ENCODE assay signal across 1 cellular context in the genomic region with DNA sequence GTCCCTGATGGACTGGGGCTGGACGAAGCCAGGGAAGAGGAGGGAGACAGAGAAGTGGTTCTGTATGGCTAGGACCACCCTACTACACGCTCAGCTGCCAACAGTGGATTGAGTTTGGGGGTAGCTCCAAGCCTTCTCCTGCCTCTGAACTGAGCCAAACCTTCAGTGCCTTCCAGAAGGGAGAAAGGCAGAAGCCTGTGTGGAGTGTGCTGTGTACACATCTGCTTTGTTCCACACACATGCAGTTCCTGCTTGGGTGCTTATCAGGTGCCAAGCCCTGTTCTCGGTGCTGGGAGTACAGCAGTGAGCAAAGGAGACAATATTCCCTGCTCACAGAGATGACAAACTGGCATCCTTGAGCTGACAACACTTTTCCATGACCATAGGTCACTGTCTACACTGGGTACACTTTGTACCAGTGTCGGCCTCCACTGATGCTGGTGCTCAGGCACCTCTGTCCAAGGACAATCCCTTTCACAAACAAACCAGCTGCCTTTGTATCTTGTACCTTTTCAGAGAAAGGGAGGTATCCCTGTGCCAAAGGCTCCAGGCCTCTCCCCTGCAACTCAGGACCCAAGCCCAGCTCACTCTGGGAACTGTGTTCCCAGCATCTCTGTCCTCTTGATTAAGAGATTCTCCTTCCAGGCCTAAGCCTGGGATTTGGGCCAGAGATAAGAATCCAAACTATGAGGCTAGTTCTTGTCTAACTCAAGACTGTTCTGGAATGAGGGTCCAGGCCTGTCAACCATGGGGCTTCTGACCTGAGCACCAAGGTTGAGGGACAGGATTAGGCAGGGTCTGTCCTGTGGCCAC.
TF ChIP-seq lines count a peak whose summit lies in the region.

No MANE protein-coding gene starts in this region.

TF ChIP-seq in HepG2, 621 proteins besides CTCF, POLR2A, EP300 and RAD21 (continued from another document and continues in another):
- TF ChIP-seq ZNF574 (CRISPR knock-in tag; IDR thresholded peaks at IDR 0.05), result peak; percentile 85
- TF ChIP-seq GABPA (IDR thresholded peaks at IDR 0.05; ENCODE audit: low read depth, low read length), result no peak
- TF ChIP-seq GABPA (CRISPR knock-in tag; IDR thresholded peaks at IDR 0.05; ENCODE audit: low read depth), result peak; percentile 45; the same call in 1 of the 2 replicates
- no peak for TF ChIP-seq MAZ (IDR thresholded peaks at IDR 0.05; ENCODE audit: borderline replicate concordance, low read depth, low read length)
- TF ChIP-seq MAZ (CRISPR knock-in tag; IDR thresholded peaks at IDR 0.05; ENCODE audit: low read depth), result peak; percentile 75
- TF ChIP-seq PCBP2 (optimal IDR thresholded peaks at IDR 0.05; ENCODE audit: low read depth, low read length, poor library complexity, severe bottlenecking), result no peak
- TF ChIP-seq ASH2L (IDR thresholded peaks at IDR 0.05; ENCODE audit: insufficient read length, low read depth, low read length), result peak; percentile 80
- TF ChIP-seq RAD51 (IDR thresholded peaks at IDR 0.05; ENCODE audit: borderline replicate concordance), result no peak
- TF ChIP-seq LBX2 (CRISPR knock-in tag; IDR thresholded peaks at IDR 0.05; ENCODE audit: borderline replicate concordance), result no peak; the same call in 1 of the 2 replicates
- TF ChIP-seq ATRX (CRISPR knock-in tag; IDR thresholded peaks at IDR 0.05; ENCODE audit: borderline replicate concordance), result 0 out of 2 replicates have a peak, but pooled peaks have one; percentile 20
- TF ChIP-seq KAT7 (CRISPR knock-in tag; IDR thresholded peaks at IDR 0.05; ENCODE audit: borderline replicate concordance), result peak; percentile 93
- 0 out of 2 replicates have a peak, but pooled peaks have one; percentile 32 for TF ChIP-seq ZZZ3 (CRISPR knock-in tag; IDR thresholded peaks at IDR 0.05; ENCODE audit: borderline replicate concordance)
- TF ChIP-seq, protein P1, sequence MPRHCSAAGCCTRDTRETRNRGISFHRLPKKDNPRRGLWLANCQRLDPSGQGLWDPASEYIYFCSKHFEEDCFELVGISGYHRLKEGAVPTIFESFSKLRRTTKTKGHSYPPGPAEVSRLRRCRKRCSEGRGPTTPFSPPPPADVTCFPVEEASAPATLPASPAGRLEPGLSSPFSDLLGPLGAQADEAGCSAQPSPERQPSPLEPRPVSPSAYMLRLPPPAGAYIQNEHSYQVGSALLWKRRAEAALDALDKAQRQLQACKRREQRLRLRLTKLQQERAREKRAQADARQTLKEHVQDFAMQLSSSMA (CRISPR knock-in tag; IDR thresholded peaks at IDR 0.05), result peak; percentile 48
- peak; percentile 92 for TF ChIP-seq ZNF224 (CRISPR knock-in tag; IDR thresholded peaks at IDR 0.05)
- TF ChIP-seq ZNF746 (CRISPR knock-in tag; IDR thresholded peaks at IDR 0.05), result peak; percentile 89
- TF ChIP-seq ZNF10 (CRISPR knock-in tag; IDR thresholded peaks at IDR 0.05; ENCODE audit: borderline replicate concordance, low read depth), result no peak
- 0 out of 2 replicates have a peak, but pooled peaks have one; percentile 54 for TF ChIP-seq ZNF329 (CRISPR knock-in tag; IDR thresholded peaks at IDR 0.05; ENCODE audit: low read depth)
- no peak for TF ChIP-seq THAP9 (CRISPR knock-in tag; IDR thresholded peaks at IDR 0.05; ENCODE audit: borderline replicate concordance)
- TF ChIP-seq ELF4 (CRISPR knock-in tag; IDR thresholded peaks at IDR 0.05; ENCODE audit: borderline replicate concordance), result peak; percentile 53; the same call in 1 of the 2 replicates
- TF ChIP-seq MED1 (CRISPR knock-in tag; IDR thresholded peaks at IDR 0.05), result peak; percentile 99
- peak; percentile 96 for TF ChIP-seq HOXA3 (CRISPR knock-in tag; IDR thresholded peaks at IDR 0.05)
- peak; percentile 95 for TF ChIP-seq TEAD3 (CRISPR knock-in tag; optimal IDR thresholded peaks at IDR 0.05; ENCODE audit: borderline replicate concordance)
- TF ChIP-seq PRPF4 (IDR thresholded peaks at IDR 0.05; ENCODE audit: low read depth, low read length, poor library complexity, severe bottlenecking), result no peak
- peak; percentile 98 for TF ChIP-seq SOX5 (CRISPR knock-in tag; IDR thresholded peaks at IDR 0.05; ENCODE audit: borderline replicate concordance)
- peak; percentile 88 for TF ChIP-seq ZNF770 (CRISPR knock-in tag; IDR thresholded peaks at IDR 0.05)
- peak; percentile 99 for TF ChIP-seq RXRB (CRISPR knock-in tag; IDR thresholded peaks at IDR 0.05; ENCODE audit: borderline replicate concordance)
- TF ChIP-seq, protein P2, sequence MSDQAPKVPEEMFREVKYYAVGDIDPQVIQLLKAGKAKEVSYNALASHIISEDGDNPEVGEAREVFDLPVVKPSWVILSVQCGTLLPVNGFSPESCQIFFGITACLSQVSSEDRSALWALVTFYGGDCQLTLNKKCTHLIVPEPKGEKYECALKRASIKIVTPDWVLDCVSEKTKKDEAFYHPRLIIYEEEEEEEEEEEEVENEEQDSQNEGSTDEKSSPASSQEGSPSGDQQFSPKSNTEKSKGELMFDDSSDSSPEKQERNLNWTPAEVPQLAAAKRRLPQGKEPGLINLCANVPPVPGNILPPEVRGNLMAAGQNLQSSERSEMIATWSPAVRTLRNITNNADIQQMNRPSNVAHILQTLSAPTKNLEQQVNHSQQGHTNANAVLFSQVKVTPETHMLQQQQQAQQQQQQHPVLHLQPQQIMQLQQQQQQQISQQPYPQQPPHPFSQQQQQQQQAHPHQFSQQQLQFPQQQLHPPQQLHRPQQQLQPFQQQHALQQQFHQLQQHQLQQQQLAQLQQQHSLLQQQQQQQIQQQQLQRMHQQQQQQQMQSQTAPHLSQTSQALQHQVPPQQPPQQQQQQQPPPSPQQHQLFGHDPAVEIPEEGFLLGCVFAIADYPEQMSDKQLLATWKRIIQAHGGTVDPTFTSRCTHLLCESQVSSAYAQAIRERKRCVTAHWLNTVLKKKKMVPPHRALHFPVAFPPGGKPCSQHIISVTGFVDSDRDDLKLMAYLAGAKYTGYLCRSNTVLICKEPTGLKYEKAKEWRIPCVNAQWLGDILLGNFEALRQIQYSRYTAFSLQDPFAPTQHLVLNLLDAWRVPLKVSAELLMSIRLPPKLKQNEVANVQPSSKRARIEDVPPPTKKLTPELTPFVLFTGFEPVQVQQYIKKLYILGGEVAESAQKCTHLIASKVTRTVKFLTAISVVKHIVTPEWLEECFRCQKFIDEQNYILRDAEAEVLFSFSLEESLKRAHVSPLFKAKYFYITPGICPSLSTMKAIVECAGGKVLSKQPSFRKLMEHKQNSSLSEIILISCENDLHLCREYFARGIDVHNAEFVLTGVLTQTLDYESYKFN (CRISPR knock-in tag; conservative IDR thresholded peaks at IDR 0.05), result peak; percentile 100
- TF ChIP-seq FOXK1 (CRISPR knock-in tag; IDR thresholded peaks at IDR 0.05; ENCODE audit: borderline replicate concordance, low read depth), result peak; percentile 72; the same call in 1 of the 2 replicates
- TF ChIP-seq TOE1 (CRISPR knock-in tag; IDR thresholded peaks at IDR 0.05), result peak; percentile 95
- no peak for TF ChIP-seq ZNF883 (CRISPR knock-in tag; IDR thresholded peaks at IDR 0.05; ENCODE audit: not compliant biosample characterization)
- TF ChIP-seq, protein P3, sequence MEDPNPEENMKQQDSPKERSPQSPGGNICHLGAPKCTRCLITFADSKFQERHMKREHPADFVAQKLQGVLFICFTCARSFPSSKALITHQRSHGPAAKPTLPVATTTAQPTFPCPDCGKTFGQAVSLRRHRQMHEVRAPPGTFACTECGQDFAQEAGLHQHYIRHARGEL (CRISPR knock-in tag; IDR thresholded peaks at IDR 0.05), result no peak
- TF ChIP-seq ZNF749 (CRISPR knock-in tag; IDR thresholded peaks at IDR 0.05; ENCODE audit: borderline replicate concordance), result peak; percentile 83; the same call in 1 of the 2 replicates
- 0 out of 2 replicates have a peak, but pooled peaks have one; percentile 16 for TF ChIP-seq ZNF672 (CRISPR knock-in tag; IDR thresholded peaks at IDR 0.05)
- peak; percentile 98 for TF ChIP-seq NCOA2 (CRISPR knock-in tag; IDR thresholded peaks at IDR 0.05)
- TF ChIP-seq ZBTB7B (CRISPR knock-in tag; IDR thresholded peaks at IDR 0.05), result peak; percentile 94
- peak; percentile 53; the same call in 1 of the 2 replicates for TF ChIP-seq TAF1 (CRISPR knock-in tag; IDR thresholded peaks at IDR 0.05)
- TF ChIP-seq, protein P4, sequence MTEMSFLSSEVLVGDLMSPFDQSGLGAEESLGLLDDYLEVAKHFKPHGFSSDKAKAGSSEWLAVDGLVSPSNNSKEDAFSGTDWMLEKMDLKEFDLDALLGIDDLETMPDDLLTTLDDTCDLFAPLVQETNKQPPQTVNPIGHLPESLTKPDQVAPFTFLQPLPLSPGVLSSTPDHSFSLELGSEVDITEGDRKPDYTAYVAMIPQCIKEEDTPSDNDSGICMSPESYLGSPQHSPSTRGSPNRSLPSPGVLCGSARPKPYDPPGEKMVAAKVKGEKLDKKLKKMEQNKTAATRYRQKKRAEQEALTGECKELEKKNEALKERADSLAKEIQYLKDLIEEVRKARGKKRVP (CRISPR knock-in tag; IDR thresholded peaks at IDR 0.05), result peak in 1 of 2 experiments; percentile 80; a peak in 2 of 4 replicates
- no peak for TF ChIP-seq ZNF468 (CRISPR knock-in tag; IDR thresholded peaks at IDR 0.05)
